ENCODE assay signal across 19 cellular contexts in the genomic region with DNA sequence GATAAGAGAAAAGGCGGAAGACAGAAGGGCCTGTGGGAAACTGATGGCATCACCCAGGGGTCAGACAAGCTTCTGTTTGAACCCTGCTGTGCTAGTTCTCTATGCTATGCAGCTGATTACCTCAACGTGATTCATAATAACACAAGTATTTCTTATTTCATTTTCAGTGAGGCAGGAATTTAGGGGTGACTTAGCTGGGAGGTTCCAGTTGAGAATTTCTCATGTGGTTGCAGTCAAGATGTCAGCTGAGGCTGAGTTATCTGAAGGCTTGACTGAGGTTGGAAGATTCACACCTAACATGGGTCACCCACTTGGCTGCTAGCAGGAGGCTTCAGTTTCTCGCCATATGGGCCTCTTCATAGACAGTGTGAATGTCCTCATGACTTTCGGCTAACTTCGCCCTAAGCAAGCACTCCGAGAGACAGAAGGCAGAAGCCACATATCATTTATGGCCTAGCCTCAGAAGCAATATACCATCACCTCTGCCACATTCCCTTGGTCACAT. TPM values are rescaled to one million over a fixed set of nuclear protein-coding genes. Genes with fewer than 3 reads are reported as not detected.
DNase-seq lines count a peak whose midpoint lies in the region; ATAC-seq, FAIRE-seq and TF ChIP-seq lines count a peak whose summit lies in the region.
"Had no signal": no experiment of that assay in that cellular context is flagged by ENCODE, and none has a peak within 500 bp of the region (broad histone marks: within the 10 kb centered on the region; RNA-seq: fewer than 3 reads in every experiment).

No MANE protein-coding gene starts in this region.

- no peak for ATAC-seq in stimulated activated memory B cell treated with anti-CD40 and anti-IgM and Interleukin-4, amounts not matched to agents 10 μg/mL and 1 μg/mL and 100 μg/mL, for 72 hours
- ATAC-seq: HCT116 had no signal

- H3K4me1 ChIP-seq in mammary epithelial cell (ENCODE audit: insufficient read depth, low read length) (no peaks in the 10 kb centered on the region), astrocyte (ENCODE audit: insufficient read depth, low read length) (peaks cover 19% of the 10 kb centered on the region)

- H3K4me1 Mint-ChIP-seq in MCF 10A (ENCODE audit: insufficient read depth, unreplicated experiment) (peaks cover 6% of the 10 kb centered on the region), astrocyte (ENCODE audit: low read depth, unreplicated experiment) (peaks cover 5% of the 10 kb centered on the region)
- H3K4me1 Mint-ChIP-seq in stimulated activated memory B cell treated with anti-CD40 and anti-IgM and Interleukin-4, amounts not matched to agents 10 μg/mL and 1 μg/mL and 100 μg/mL, for 72 hours: peaks cover 64% of the 10 kb centered on the region
- peaks cover 22% of the 10 kb centered on the region for H3K4me1 Mint-ChIP-seq in T-helper 2 cell treated with Interferon-gamma antibody and Interleukin-4, amounts not matched to agents 5 μg/mL and 100 μg/mL, for 36 hours (ENCODE audit: low read depth)

- H3K27ac Mint-ChIP-seq in MCF 10A (ENCODE audit: low read depth, unreplicated experiment): no peak overlapping the region
- no peak overlapping the region for H3K27ac Mint-ChIP-seq in astrocyte (ENCODE audit: unreplicated experiment)
- peak overlapping the region; percentile 92 for H3K27ac Mint-ChIP-seq in stimulated activated memory B cell treated with anti-CD40 and anti-IgM and Interleukin-4, amounts not matched to agents 10 μg/mL and 1 μg/mL and 100 μg/mL, for 72 hours
- no peak overlapping the region for H3K27ac Mint-ChIP-seq in T-helper 2 cell treated with Interferon-gamma antibody and Interleukin-4, amounts not matched to agents 5 μg/mL and 100 μg/mL, for 36 hours
- H3K27ac Mint-ChIP-seq: CD4-positive, CD25-positive, alpha-beta regulatory T cell had no signal

- dilution Hi-C loops in mammary epithelial cell (cut with HindIII; ENCODE audit: low sequenced_read_pairs): no loop called here

- H3K4me2 ChIP-seq in mammary epithelial cell (ENCODE audit: insufficient read depth, low read depth, low read length) (no peak overlapping the region), astrocyte (ENCODE audit: low read length) (no peak overlapping the region)

- H3K9me3 Mint-ChIP-seq in MCF 10A (ENCODE audit: unreplicated experiment) (no peaks in the 10 kb centered on the region), astrocyte (ENCODE audit: unreplicated experiment) (peaks cover 2% of the 10 kb centered on the region)
- no peaks in the 10 kb centered on the region for H3K9me3 Mint-ChIP-seq in stimulated activated memory B cell treated with anti-CD40 and anti-IgM and Interleukin-4, amounts not matched to agents 10 μg/mL and 1 μg/mL and 100 μg/mL, for 72 hours
- H3K9me3 Mint-ChIP-seq in T-helper 2 cell treated with Interferon-gamma antibody and Interleukin-4, amounts not matched to agents 5 μg/mL and 100 μg/mL, for 36 hours: no peaks in the 10 kb centered on the region
- H3K9me3 Mint-ChIP-seq: CD4-positive, CD25-positive, alpha-beta regulatory T cell had no signal

- H3K79me2 ChIP-seq in mammary epithelial cell (ENCODE audit: insufficient read depth, low read length): no peaks in the 10 kb centered on the region
- H3K79me2 ChIP-seq in astrocyte (ENCODE audit: insufficient read depth, low read length): no peaks in the 10 kb centered on the region

- no peaks in the 10 kb centered on the region for H3K36me3 ChIP-seq in mammary epithelial cell (ENCODE audit: insufficient read depth, low read length)
- H3K36me3 ChIP-seq in astrocyte (ENCODE audit: insufficient read depth, low read length): no peaks in the 10 kb centered on the region

- in situ Hi-C loops in mammary epithelial cell (cut with MboI; ENCODE audit: low sequenced_read_pairs in 2 of 2): no loop called here

- H3K36me3 Mint-ChIP-seq in MCF 10A (ENCODE audit: insufficient read depth, unreplicated experiment): no peaks in the 10 kb centered on the region
- H3K36me3 Mint-ChIP-seq in astrocyte (ENCODE audit: low read depth, unreplicated experiment): no peaks in the 10 kb centered on the region
- H3K36me3 Mint-ChIP-seq in stimulated activated memory B cell treated with anti-CD40 and anti-IgM and Interleukin-4, amounts not matched to agents 10 μg/mL and 1 μg/mL and 100 μg/mL, for 72 hours: no peaks in the 10 kb centered on the region
- no peaks in the 10 kb centered on the region for H3K36me3 Mint-ChIP-seq in T-helper 2 cell treated with Interferon-gamma antibody and Interleukin-4, amounts not matched to agents 5 μg/mL and 100 μg/mL, for 36 hours (ENCODE audit: low read depth)
- H3K36me3 Mint-ChIP-seq: CD4-positive, CD25-positive, alpha-beta regulatory T cell had no signal

- no peak overlapping the region for H3K4me3 Mint-ChIP-seq in MCF 10A (ENCODE audit: unreplicated experiment)
- no peak overlapping the region for H3K4me3 Mint-ChIP-seq in astrocyte (ENCODE audit: unreplicated experiment)
- H3K4me3 Mint-ChIP-seq in stimulated activated memory B cell treated with anti-CD40 and anti-IgM and Interleukin-4, amounts not matched to agents 10 μg/mL and 1 μg/mL and 100 μg/mL, for 72 hours: no peak overlapping the region
- H3K4me3 Mint-ChIP-seq in T-helper 2 cell treated with Interferon-gamma antibody and Interleukin-4, amounts not matched to agents 5 μg/mL and 100 μg/mL, for 36 hours: no peak overlapping the region
- H3K4me3 Mint-ChIP-seq: CD4-positive, CD25-positive, alpha-beta regulatory T cell had no signal

- TF ChIP-seq CTCF in mammary epithelial cell (conservative IDR thresholded peaks at IDR 0.05 in 1 of 2, IDR thresholded peaks at IDR 0.05 in 1 of 2; ENCODE audit: extremely low read depth in 1 of 2, insufficient read depth in 1 of 2, low read depth in 1 of 2, low read length in 2 of 2): no peak
- no peak for TF ChIP-seq CTCF in MCF 10A (IDR thresholded peaks at IDR 0.05; ENCODE audit: unreplicated experiment)
- no peak for TF ChIP-seq CTCF in astrocyte (IDR thresholded peaks at IDR 0.05; ENCODE audit: insufficient read depth, low read depth, low read length)
- TF ChIP-seq CTCF in fibroblast of the aortic adventitia (IDR thresholded peaks at IDR 0.05; ENCODE audit: insufficient read depth, low read length): no peak

- H2AFZ ChIP-seq in mammary epithelial cell (ENCODE audit: low read depth, low read length) (no peak overlapping the region), astrocyte (ENCODE audit: low read depth, low read length) (no peak overlapping the region)

- BruUV-seq in mammary epithelial cell (replicated peaks; lab: Mats Ljungman, UMichigan) (no TSS peak), MCF 10A (replicated peaks; lab: Mats Ljungman, UMichigan) (no TSS peak)

- peak; percentile 35 for DNase-seq in mammary epithelial cell
- DNase-seq in MCF 10A (ENCODE audit: unreplicated experiment): no peak
- DNase-seq in astrocyte (ENCODE audit: low read depth): peak; percentile 47
- peak; percentile 9 for DNase-seq in fibroblast of the aortic adventitia (ENCODE audit: low read depth)
- no peak for DNase-seq in T-helper 2 cell treated with Interferon-gamma antibody and Interleukin-4, amounts not matched to agents 5 μg/mL and 100 μg/mL, for 36 hours (ENCODE audit: low spot score)
- no peak for DNase-seq in posterior cingulate gyrus
- DNase-seq in cerebellar nuclear complex (lab: John Stamatoyannopoulos, UW): no peak
- DNase-seq: Calu3; CD4-positive, CD25-positive, alpha-beta regulatory T cell; DMS79; GDM1; NCI-H1048; NCI-H69 had no signal

- H3K27me3 Mint-ChIP-seq in MCF 10A (ENCODE audit: insufficient read depth, unreplicated experiment) (peaks cover 25% of the 10 kb centered on the region), astrocyte (ENCODE audit: low read depth, unreplicated experiment) (peaks cover 67% of the 10 kb centered on the region)
- H3K27me3 Mint-ChIP-seq in stimulated activated memory B cell treated with anti-CD40 and anti-IgM and Interleukin-4, amounts not matched to agents 10 μg/mL and 1 μg/mL and 100 μg/mL, for 72 hours: no peaks in the 10 kb centered on the region
- peaks cover 7% of the 10 kb centered on the region for H3K27me3 Mint-ChIP-seq in T-helper 2 cell treated with Interferon-gamma antibody and Interleukin-4, amounts not matched to agents 5 μg/mL and 100 μg/mL, for 36 hours (ENCODE audit: low read depth)

- H4K20me1 ChIP-seq in mammary epithelial cell (ENCODE audit: insufficient read depth, low read length) (no peaks in the 10 kb centered on the region), astrocyte (ENCODE audit: insufficient read depth, low read length) (no peaks in the 10 kb centered on the region)

- no peak for FAIRE-seq in astrocyte (lab: Jason Lieb, UNC)
- FAIRE-seq: GM12892, GM19239, HTR-8/SVneo had no signal

- H3K27me3 ChIP-seq in mammary epithelial cell (ENCODE audit: insufficient read depth, low read length): no peaks in the 10 kb centered on the region
- H3K27me3 ChIP-seq in astrocyte (ENCODE audit: insufficient read depth, low read length): no peaks in the 10 kb centered on the region

- H3K4me3 ChIP-seq in mammary epithelial cell (replicated peaks in 1 of 3; ENCODE audit: insufficient read depth in 1 of 3, low read depth in 2 of 3, low read length in 3 of 3) (no peak overlapping the region), astrocyte (ENCODE audit: insufficient read depth, low read depth, low read length) (no peak overlapping the region), fibroblast of the aortic adventitia (ENCODE audit: low read depth, low read length) (no peak overlapping the region)

- CTCF ChIA-PET in mammary epithelial cell (lab: Charles Lee; ENCODE audit: low non-redundant PET): no interaction called here
- CTCF ChIA-PET in MCF 10A (lab: Yijun Ruan, JAX): no interaction called here

- H3K27ac ChIP-seq in mammary epithelial cell (ENCODE audit: insufficient read depth, low read depth, low read length) (no peak overlapping the region), astrocyte (ENCODE audit: low read depth, low read length) (peak overlapping the region; percentile 63)

- H3K9ac ChIP-seq in mammary epithelial cell (ENCODE audit: insufficient read depth, low read length) (no peak overlapping the region), astrocyte (ENCODE audit: low read length) (no peak overlapping the region)

- H3K9me3 ChIP-seq in mammary epithelial cell (replicated peaks; ENCODE audit: insufficient read depth, low read length): no peaks in the 10 kb centered on the region
- H3K9me3 ChIP-seq in astrocyte (ENCODE audit: insufficient read depth, low read depth, low read length): no peaks in the 10 kb centered on the region

- intact Hi-C loops in mammary epithelial cell (cut with micrococcal nuclease) (no loop called here), MCF 10A (cut with micrococcal nuclease) (no loop called here), posterior cingulate gyrus (cut with DNase I) (no loop called here)

- POLR2A ChIA-PET in MCF 10A (lab: Yijun Ruan, JAX): no interaction called here

- 92% methylated on average over 6 of the region's 6 CpGs for WGBS in mammary epithelial cell (ENCODE audit: low coverage, missing lambda C conversion rate)

RNA-seq across cellular contexts. Expression of a gene that starts 34.0 kb away (rescaled TPM):
- total RNA-seq in mammary epithelial cell (10 to 100 TPM; 66.2 to 67.9 TPM), MCF 10A (2022) (42.2 and 42.8 TPM in 2 replicates), astrocyte (32.8 and 35.3 TPM in 2 replicates), fibroblast of the aortic adventitia (ENCODE audit: low replicate concordance) (11.9 and 45.1 TPM in 2 replicates)
- 19.7 TPM for polyA plus RNA-seq in mammary epithelial cell
- polyA minus RNA-seq in mammary epithelial cell: 147 TPM

RNA-seq across cellular contexts. Expression of a gene that starts 57.2 kb away (rescaled TPM):
- under 1 TPM in 1 of 2 donors, not detected in 1; 0.66 TPM for total RNA-seq in mammary epithelial cell
- 0.16 TPM for polyA plus RNA-seq in mammary epithelial cell
- not detected for polyA minus RNA-seq in mammary epithelial cell
- not detected in 2 replicates for total RNA-seq in MCF 10A (2022)
- not detected in 2 replicates for total RNA-seq in astrocyte
- not detected in 2 replicates for total RNA-seq in fibroblast of the aortic adventitia (ENCODE audit: low replicate concordance)
- total RNA-seq: A673; Calu3; CD4-positive, CD25-positive, alpha-beta regulatory T cell had no signal
- polyA plus RNA-seq: CD4-positive, CD25-positive, alpha-beta regulatory T cell had no signal

Comparison
In these comparisons a context has a peak if more than half of its experiments do, and no peak if none do; other contexts are left out.
1. DNase-seq: peak in mammary epithelial cell (single experiment), astrocyte (single experiment) and fibroblast of the aortic adventitia (single experiment); none in MCF 10A (single experiment), T-helper 2 cell treated with Interferon-gamma antibody and Interleukin-4, amounts not matched to agents 5 μg/mL and 100 μg/mL, for 36 hours (single experiment), posterior cingulate gyrus (0 of 10) and cerebellar nuclear complex (0 of 2).